In the genomic region with DNA sequence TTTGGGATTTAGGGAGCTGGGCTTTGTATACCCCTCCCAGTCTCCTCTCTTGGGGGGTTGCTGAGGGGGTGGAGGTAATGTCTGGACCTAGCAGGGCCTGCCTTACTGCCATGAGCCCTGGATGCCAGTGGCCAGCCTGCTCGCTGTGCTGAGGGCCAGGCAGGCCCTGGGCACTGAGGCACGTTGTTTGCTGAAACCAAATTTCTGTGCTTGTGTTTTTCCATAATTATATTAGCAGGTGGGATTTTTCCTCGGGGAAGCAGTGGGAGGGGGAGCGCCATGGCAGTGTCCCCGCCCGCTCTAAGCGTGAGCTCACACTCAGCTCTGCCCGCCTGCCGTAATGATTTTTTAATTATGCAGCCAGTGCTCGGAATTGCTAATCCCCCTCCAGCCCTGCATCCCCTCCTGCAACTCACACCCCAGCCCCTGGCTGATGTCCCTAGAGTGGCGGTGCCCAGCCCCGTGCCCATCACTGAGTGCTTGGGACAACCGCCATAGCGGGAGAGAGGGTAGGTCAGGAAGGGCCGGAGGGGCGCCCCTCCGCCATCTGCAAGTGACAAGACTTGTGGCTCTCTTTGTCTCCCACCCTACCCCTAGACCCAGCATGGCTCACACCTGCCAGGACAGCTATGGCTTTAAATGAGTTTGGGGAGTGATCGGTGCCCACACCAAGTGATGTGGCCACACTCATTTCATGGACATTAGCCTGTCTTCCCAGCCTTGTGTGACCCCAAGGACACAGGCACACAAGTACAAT, we compare ENCODE assay signal across 2 cellular contexts.
TF ChIP-seq lines count a peak whose summit lies in the region.

No MANE protein-coding gene starts in this region.

TF ChIP-seq in SK-N-SH, 30 proteins besides CTCF, POLR2A, EP300 and RAD21 (continued from another document):
- TF ChIP-seq, protein P1, sequence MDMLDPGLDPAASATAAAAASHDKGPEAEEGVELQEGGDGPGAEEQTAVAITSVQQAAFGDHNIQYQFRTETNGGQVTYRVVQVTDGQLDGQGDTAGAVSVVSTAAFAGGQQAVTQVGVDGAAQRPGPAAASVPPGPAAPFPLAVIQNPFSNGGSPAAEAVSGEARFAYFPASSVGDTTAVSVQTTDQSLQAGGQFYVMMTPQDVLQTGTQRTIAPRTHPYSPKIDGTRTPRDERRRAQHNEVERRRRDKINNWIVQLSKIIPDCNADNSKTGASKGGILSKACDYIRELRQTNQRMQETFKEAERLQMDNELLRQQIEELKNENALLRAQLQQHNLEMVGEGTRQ (IDR thresholded peaks at IDR 0.05; ENCODE audit: borderline replicate concordance, low read depth, low read length), result no peak
- TF ChIP-seq RFX5 (IDR thresholded peaks at IDR 0.05; ENCODE audit: low read length), result no peak
- no peak for TF ChIP-seq NFIC (IDR thresholded peaks at IDR 0.05; ENCODE audit: borderline replicate concordance)
- no peak for TF ChIP-seq MXI1 (IDR thresholded peaks at IDR 0.05; ENCODE audit: low read depth, low read length)
- no peak for TF ChIP-seq SIN3A (IDR thresholded peaks at IDR 0.05; ENCODE audit: borderline replicate concordance, low read depth, low read length)
- TF ChIP-seq TCF12 (IDR thresholded peaks at IDR 0.05), result no peak
- no peak for TF ChIP-seq TEAD4 (IDR thresholded peaks at IDR 0.05; ENCODE audit: borderline replicate concordance, insufficient read depth)
- TF ChIP-seq RCOR1 (IDR thresholded peaks at IDR 0.05; ENCODE audit: low read length), result no peak
- no peak for TF ChIP-seq SMC3 (IDR thresholded peaks at IDR 0.05; ENCODE audit: low read depth, low read length)

TF ChIP-seq in SK-N-SH treated with all-trans-retinoic acid at 6 μM for 48 hours, 23 proteins besides CTCF, POLR2A, EP300 and RAD21 (continued from another document):
- TF ChIP-seq ZNF70 (CRISPR knock-in tag; IDR thresholded peaks at IDR 0.05), result no peak
- TF ChIP-seq, protein P2, sequence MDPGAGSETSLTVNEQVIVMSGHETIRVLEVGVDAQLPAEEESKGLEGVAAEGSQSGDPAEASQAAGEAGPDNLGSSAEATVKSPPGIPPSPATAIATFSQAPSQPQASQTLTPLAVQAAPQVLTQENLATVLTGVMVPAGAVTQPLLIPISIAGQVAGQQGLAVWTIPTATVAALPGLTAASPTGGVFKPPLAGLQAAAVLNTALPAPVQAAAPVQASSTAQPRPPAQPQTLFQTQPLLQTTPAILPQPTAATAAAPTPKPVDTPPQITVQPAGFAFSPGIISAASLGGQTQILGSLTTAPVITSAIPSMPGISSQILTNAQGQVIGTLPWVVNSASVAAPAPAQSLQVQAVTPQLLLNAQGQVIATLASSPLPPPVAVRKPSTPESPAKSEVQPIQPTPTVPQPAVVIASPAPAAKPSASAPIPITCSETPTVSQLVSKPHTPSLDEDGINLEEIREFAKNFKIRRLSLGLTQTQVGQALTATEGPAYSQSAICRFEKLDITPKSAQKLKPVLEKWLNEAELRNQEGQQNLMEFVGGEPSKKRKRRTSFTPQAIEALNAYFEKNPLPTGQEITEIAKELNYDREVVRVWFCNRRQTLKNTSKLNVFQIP (CRISPR knock-in tag; IDR thresholded peaks at IDR 0.05; ENCODE audit: borderline replicate concordance, low read depth), result no peak
- TF ChIP-seq TOX (CRISPR knock-in tag; IDR thresholded peaks at IDR 0.05; ENCODE audit: borderline replicate concordance), result no peak
- TF ChIP-seq ESRRG (CRISPR knock-in tag; IDR thresholded peaks at IDR 0.05), result no peak
- TF ChIP-seq OSR1 (CRISPR knock-in tag; IDR thresholded peaks at IDR 0.05), result no peak
- TF ChIP-seq, protein P3, sequence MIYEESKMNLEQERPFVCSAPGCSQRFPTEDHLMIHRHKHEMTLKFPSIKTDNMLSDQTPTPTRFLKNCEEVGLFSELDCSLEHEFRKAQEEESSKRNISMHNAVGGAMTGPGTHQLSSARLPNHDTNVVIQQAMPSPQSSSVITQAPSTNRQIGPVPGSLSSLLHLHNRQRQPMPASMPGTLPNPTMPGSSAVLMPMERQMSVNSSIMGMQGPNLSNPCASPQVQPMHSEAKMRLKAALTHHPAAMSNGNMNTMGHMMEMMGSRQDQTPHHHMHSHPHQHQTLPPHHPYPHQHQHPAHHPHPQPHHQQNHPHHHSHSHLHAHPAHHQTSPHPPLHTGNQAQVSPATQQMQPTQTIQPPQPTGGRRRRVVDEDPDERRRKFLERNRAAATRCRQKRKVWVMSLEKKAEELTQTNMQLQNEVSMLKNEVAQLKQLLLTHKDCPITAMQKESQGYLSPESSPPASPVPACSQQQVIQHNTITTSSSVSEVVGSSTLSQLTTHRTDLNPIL (CRISPR knock-in tag; IDR thresholded peaks at IDR 0.05; ENCODE audit: low read depth), result no peak
- TF ChIP-seq PPARA (CRISPR knock-in tag; IDR thresholded peaks at IDR 0.05; ENCODE audit: borderline replicate concordance), result no peak
- TF ChIP-seq CSDC2 (CRISPR knock-in tag; IDR thresholded peaks at IDR 0.05), result no peak
- TF ChIP-seq, protein P4, sequence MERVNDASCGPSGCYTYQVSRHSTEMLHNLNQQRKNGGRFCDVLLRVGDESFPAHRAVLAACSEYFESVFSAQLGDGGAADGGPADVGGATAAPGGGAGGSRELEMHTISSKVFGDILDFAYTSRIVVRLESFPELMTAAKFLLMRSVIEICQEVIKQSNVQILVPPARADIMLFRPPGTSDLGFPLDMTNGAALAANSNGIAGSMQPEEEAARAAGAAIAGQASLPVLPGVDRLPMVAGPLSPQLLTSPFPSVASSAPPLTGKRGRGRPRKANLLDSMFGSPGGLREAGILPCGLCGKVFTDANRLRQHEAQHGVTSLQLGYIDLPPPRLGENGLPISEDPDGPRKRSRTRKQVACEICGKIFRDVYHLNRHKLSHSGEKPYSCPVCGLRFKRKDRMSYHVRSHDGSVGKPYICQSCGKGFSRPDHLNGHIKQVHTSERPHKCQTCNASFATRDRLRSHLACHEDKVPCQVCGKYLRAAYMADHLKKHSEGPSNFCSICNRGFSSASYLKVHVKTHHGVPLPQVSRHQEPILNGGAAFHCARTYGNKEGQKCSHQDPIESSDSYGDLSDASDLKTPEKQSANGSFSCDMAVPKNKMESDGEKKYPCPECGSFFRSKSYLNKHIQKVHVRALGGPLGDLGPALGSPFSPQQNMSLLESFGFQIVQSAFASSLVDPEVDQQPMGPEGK (CRISPR knock-in tag; IDR thresholded peaks at IDR 0.05; ENCODE audit: borderline replicate concordance), result no peak
- TF ChIP-seq RARB (CRISPR knock-in tag; IDR thresholded peaks at IDR 0.05), result no peak
- TF ChIP-seq, protein P5, sequence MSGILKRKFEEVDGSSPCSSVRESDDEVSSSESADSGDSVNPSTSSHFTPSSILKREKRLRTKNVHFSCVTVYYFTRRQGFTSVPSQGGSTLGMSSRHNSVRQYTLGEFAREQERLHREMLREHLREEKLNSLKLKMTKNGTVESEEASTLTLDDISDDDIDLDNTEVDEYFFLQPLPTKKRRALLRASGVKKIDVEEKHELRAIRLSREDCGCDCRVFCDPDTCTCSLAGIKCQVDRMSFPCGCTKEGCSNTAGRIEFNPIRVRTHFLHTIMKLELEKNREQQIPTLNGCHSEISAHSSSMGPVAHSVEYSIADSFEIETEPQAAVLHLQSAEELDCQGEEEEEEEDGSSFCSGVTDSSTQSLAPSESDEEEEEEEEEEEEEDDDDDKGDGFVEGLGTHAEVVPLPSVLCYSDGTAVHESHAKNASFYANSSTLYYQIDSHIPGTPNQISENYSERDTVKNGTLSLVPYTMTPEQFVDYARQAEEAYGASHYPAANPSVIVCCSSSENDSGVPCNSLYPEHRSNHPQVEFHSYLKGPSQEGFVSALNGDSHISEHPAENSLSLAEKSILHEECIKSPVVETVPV (CRISPR knock-in tag; IDR thresholded peaks at IDR 0.05), result no peak
- TF ChIP-seq ISL1 (CRISPR knock-in tag; IDR thresholded peaks at IDR 0.05), result no peak
TF ChIP-seq in SK-N-SH treated with all-trans-retinoic acid at 6 μM for 48 hours: peak in this region for 0.
